ENCODE assay signal across 10 cellular contexts in the genomic region with DNA sequence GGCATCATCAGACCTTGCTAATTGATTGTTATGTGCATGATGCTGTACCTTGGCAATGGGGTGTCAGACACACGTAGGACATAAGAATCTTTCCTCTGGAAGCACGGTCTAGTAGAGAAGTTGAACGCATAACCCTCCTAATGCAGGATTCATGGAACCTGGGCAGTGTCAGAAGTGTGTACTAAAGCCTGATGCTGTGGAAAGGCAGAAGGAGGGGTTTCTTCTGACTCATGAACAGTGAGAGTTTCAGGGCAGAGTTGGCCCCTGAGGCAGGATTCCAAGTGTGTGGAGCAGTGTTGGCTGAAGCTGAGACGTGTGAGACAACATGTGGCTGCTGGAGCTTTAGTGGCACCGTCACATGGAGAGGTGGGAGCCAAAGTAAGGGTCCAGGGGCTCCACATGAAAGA. TPM values are rescaled to one million over a fixed set of nuclear protein-coding genes. Genes with fewer than 3 reads are reported as not detected.
DNase-seq lines count a peak whose midpoint lies in the region; ATAC-seq, FAIRE-seq and TF ChIP-seq lines count a peak whose summit lies in the region.
"Had no signal": no experiment of that assay in that cellular context is flagged by ENCODE, and none has a peak within 500 bp of the region (broad histone marks: within the 10 kb centered on the region; RNA-seq: fewer than 3 reads in every experiment).

No MANE protein-coding gene starts in this region.

- no peak overlapping the region for H3K27ac Mint-ChIP-seq in CD4-positive, alpha-beta memory T cell
- no peak overlapping the region for H3K27ac Mint-ChIP-seq in activated CD4-positive, alpha-beta T cell treated with anti-CD3 and anti-CD28 coated beads for 36 hours
- H3K27ac Mint-ChIP-seq: activated T-helper 2 cell treated with anti-CD3 and anti-CD28 coated beads, Interferon-gamma antibody, Interleukin-2, Interleukin-4, amounts not matched to agents 10 μg/mL and 5 μg/mL and 100 μg/mL, durations not matched to agents 14 hours and 24 hours and 36 hours had no signal

- peak overlapping the region in 1 of 11 experiments; percentile 15; a peak in 3 of 22 replicates for H3K27ac ChIP-seq in BLaER1 treated with 17β-estradiol and CSF1 and Interleukin-3, amounts not matched to agents 10 nM and 100 nM
- H3K27ac ChIP-seq in endothelial cell of umbilical vein (ENCODE audit: insufficient read depth, low read depth, low read length) = no peak overlapping the region
- no peak overlapping the region for H3K27ac ChIP-seq in CD4-positive, alpha-beta memory T cell (ENCODE audit: low read depth, low read length)

- POLR2A ChIA-PET in endothelial cell of umbilical vein (lab: Charles Lee) = no interaction called here
- POLR2A ChIA-PET in CD4-positive, alpha-beta memory T cell (lab: Charles Lee; ENCODE audit: partially characterized antibody) = no interaction called here
- POLR2A ChIA-PET in activated CD4-positive, alpha-beta T cell treated with anti-CD3 and anti-CD28 coated beads for 36 hours (lab: Charles Lee) = interaction anchor here (0.6 kb wide), 1 partner anchor 341 kb away, joined by 3 read pairs; no protein-coding TSS in a partner anchor

- peak overlapping the region in 1 of 11 experiments; percentile 16; a peak in 1 of 22 replicates for H3K9ac ChIP-seq in BLaER1 treated with 17β-estradiol and CSF1 and Interleukin-3, amounts not matched to agents 10 nM and 100 nM
- H3K9ac ChIP-seq in endothelial cell of umbilical vein (replicated peaks; ENCODE audit: extremely low read depth, insufficient read depth, low read length) = no peak overlapping the region

- H3K27me3 ChIP-seq in BLaER1 treated with 17β-estradiol and CSF1 and Interleukin-3, amounts not matched to agents 10 nM and 100 nM = no peaks in the 10 kb centered on the region
- no peaks in the 10 kb centered on the region for H3K27me3 ChIP-seq in endothelial cell of umbilical vein (ENCODE audit: control insufficient read depth in 2 of 2, insufficient read depth in 2 of 2, low read length in 2 of 2)
- H3K27me3 ChIP-seq in CD4-positive, alpha-beta memory T cell (ENCODE audit: insufficient read depth, low read length) = no peaks in the 10 kb centered on the region

- H3K36me3 Mint-ChIP-seq in CD4-positive, alpha-beta memory T cell = peaks cover 3 to 4% of the 10 kb centered on the region in 2 donors
- peaks cover 10% of the 10 kb centered on the region for H3K36me3 Mint-ChIP-seq in activated CD4-positive, alpha-beta T cell treated with anti-CD3 and anti-CD28 coated beads for 36 hours (ENCODE audit: low read depth)

- no peak overlapping the region for H2AFZ ChIP-seq in endothelial cell of umbilical vein (ENCODE audit: low read depth, low read length)

- TF ChIP-seq POLR2A in endothelial cell of umbilical vein (IDR thresholded peaks at IDR 0.05; ENCODE audit: low read depth, low read length) = no peak

- dilution Hi-C loops in endothelial cell of umbilical vein (cut with MboI; ENCODE audit: extremely low pct_ligation_motif_present, low sequenced_read_pairs) = no loop called here

- H3K27me3 Mint-ChIP-seq in CD4-positive, alpha-beta memory T cell = no peaks in the 10 kb centered on the region
- H3K27me3 Mint-ChIP-seq in activated CD4-positive, alpha-beta T cell treated with anti-CD3 and anti-CD28 coated beads for 36 hours = no peaks in the 10 kb centered on the region

- H3K4me3 Mint-ChIP-seq in CD4-positive, alpha-beta memory T cell = no peak overlapping the region
- H3K4me3 Mint-ChIP-seq in activated CD4-positive, alpha-beta T cell treated with anti-CD3 and anti-CD28 coated beads for 36 hours = no peak overlapping the region

- peaks cover 37 to 56% (median 46%) of the 10 kb centered on the region in 4 donors for H3K4me1 Mint-ChIP-seq in CD4-positive, alpha-beta memory T cell
- H3K4me1 Mint-ChIP-seq in activated CD4-positive, alpha-beta T cell treated with anti-CD3 and anti-CD28 coated beads for 36 hours = peaks cover 51% of the 10 kb centered on the region

- ATAC-seq in omental fat pad (ENCODE audit: low FRiP score) = no peak
- ATAC-seq in activated CD4-positive, alpha-beta T cell treated with anti-CD3 and anti-CD28 coated beads for 36 hours = no peak
- no peak for ATAC-seq in mucosa of descending colon

- no TSS peak for BruUV-seq in endothelial cell of umbilical vein (replicated peaks; lab: Mats Ljungman, UMichigan)

- H3K36me3 ChIP-seq in BLaER1 treated with 17β-estradiol and CSF1 and Interleukin-3, amounts not matched to agents 10 nM and 100 nM = peaks cover 0 to 31% (median 14%) of the 10 kb centered on the region in 11 experiments; a peak in 16 of 22 replicates
- H3K36me3 ChIP-seq in endothelial cell of umbilical vein (ENCODE audit: control insufficient read depth in 2 of 2, extremely low read depth in 1 of 2, insufficient read depth in 2 of 2, low read length in 2 of 2) (no peaks in the 10 kb centered on the region), mucosa of descending colon (ENCODE audit: low read depth) (no peaks in the 10 kb centered on the region)
- H3K36me3 ChIP-seq in CD4-positive, alpha-beta memory T cell (ENCODE audit: insufficient read depth, low read length) = no peaks in the 10 kb centered on the region

- H3K9me3 Mint-ChIP-seq in CD4-positive, alpha-beta memory T cell = peaks cover 0 to 2% (median 0%) of the 10 kb centered on the region in 8 donors
- peaks cover 3% of the 10 kb centered on the region for H3K9me3 Mint-ChIP-seq in activated CD4-positive, alpha-beta T cell treated with anti-CD3 and anti-CD28 coated beads for 36 hours (ENCODE audit: low read depth)

- no peak for FAIRE-seq in endothelial cell of umbilical vein (lab: Jason Lieb, UNC)

- peaks cover 63% of the 10 kb centered on the region for H3K79me2 ChIP-seq in endothelial cell of umbilical vein (ENCODE audit: control insufficient read depth, insufficient read depth, low read length)

- peaks cover 79 to 88% (median 84%) of the 10 kb centered on the region in 10 experiments for H3K4me1 ChIP-seq in BLaER1 treated with 17β-estradiol and CSF1 and Interleukin-3, amounts not matched to agents 10 nM and 100 nM
- H3K4me1 ChIP-seq in endothelial cell of umbilical vein (ENCODE audit: control insufficient read depth, extremely low read depth, insufficient read depth, low read length) (peaks cover 64% of the 10 kb centered on the region), mucosa of descending colon (ENCODE audit: low read depth) (peaks cover 31% of the 10 kb centered on the region)
- H3K4me1 ChIP-seq in CD4-positive, alpha-beta memory T cell (ENCODE audit: insufficient read depth, low read length) = peaks cover 74% of the 10 kb centered on the region

- H3K9me3 ChIP-seq in BLaER1 treated with 17β-estradiol and CSF1 and Interleukin-3, amounts not matched to agents 10 nM and 100 nM (replicated peaks in 1 of 11) = peaks cover 6 to 24% (median 17%) of the 10 kb centered on the region in 11 experiments
- H3K9me3 ChIP-seq in endothelial cell of umbilical vein (replicated peaks; ENCODE audit: control insufficient read depth, insufficient read depth, low read length) (no peaks in the 10 kb centered on the region), mucosa of descending colon (no peaks in the 10 kb centered on the region)
- H3K9me3 ChIP-seq in CD4-positive, alpha-beta memory T cell (ENCODE audit: control insufficient read depth in 1 of 2, low read length in 2 of 2) = no peaks in the 10 kb centered on the region

- CTCF ChIA-PET in endothelial cell of umbilical vein (lab: Charles Lee) = interaction anchor here (1.1 to 5.0 kb wide), 4 partner anchors 14 to 51 kb away, joined by 3 to 64 read pairs (median 6); no protein-coding TSS in a partner anchor
- CTCF ChIA-PET in CD4-positive, alpha-beta memory T cell (lab: Charles Lee; ENCODE audit: partially characterized antibody) = interaction anchor here (1.2 kb wide), 1 partner anchor 52 kb away, joined by 4 read pairs; no protein-coding TSS in a partner anchor
- CTCF ChIA-PET in activated CD4-positive, alpha-beta T cell treated with anti-CD3 and anti-CD28 coated beads for 36 hours (lab: Charles Lee) = no interaction called here

- intact Hi-C loops in endothelial cell of umbilical vein (cut with micrococcal nuclease) = loop anchor here (10.0 kb wide), 1 partner anchor 803 kb away; no protein-coding TSS in a partner anchor
- intact Hi-C loops in CD4-positive, alpha-beta memory T cell (cut with micrococcal nuclease) = loop anchor here (10.0 kb wide), 1 partner anchor 587 kb away; a partner anchor contains a TSS
- intact Hi-C loops in activated CD4-positive, alpha-beta T cell treated with anti-CD3 and anti-CD28 coated beads for 36 hours (cut with DNase I, micrococcal nuclease) = no loop called here
- intact Hi-C loops in mucosa of descending colon (cut with DNase I, micrococcal nuclease) = no loop called here

- TF ChIP-seq CTCF in endothelial cell of umbilical vein (IDR thresholded peaks at IDR 0.05; ENCODE audit: extremely low read depth in 1 of 2, insufficient read depth in 1 of 2, low read depth in 1 of 2, low read length in 2 of 2) (no peak), omental fat pad (IDR thresholded peaks at IDR 0.05) (no peak), mucosa of descending colon (IDR thresholded peaks at IDR 0.05) (no peak)

- DNase-seq in NCI-H446 treated with DMSO at 0.1 percent for 48 hours (lab: John Stamatoyannopoulos, UW) = peak; percentile 11
- peak; percentile 41 for DNase-seq in endothelial cell of umbilical vein (ENCODE audit: low read depth, low spot score)
- peak; percentile 40 for DNase-seq in omental fat pad (ENCODE audit: low spot score)
- no peak for DNase-seq in CD4-positive, alpha-beta memory T cell
- no peak for DNase-seq in activated CD4-positive, alpha-beta T cell treated with anti-CD3 and anti-CD28 coated beads for 36 hours
- DNase-seq in RPMI8226 = no peak
- no peak for DNase-seq in mucosa of descending colon
- DNase-seq: KG1 had no signal

- H3K9me1 ChIP-seq in endothelial cell of umbilical vein (replicated peaks; ENCODE audit: control insufficient read depth, extremely low read depth, insufficient read depth, low read length) = no peaks in the 10 kb centered on the region

- peak overlapping the region in 1 of 10 experiments; percentile 85; a peak in 1 of 20 replicates for H3K4me3 ChIP-seq in BLaER1 treated with 17β-estradiol and CSF1 and Interleukin-3, amounts not matched to agents 10 nM and 100 nM
- H3K4me3 ChIP-seq in endothelial cell of umbilical vein (replicated peaks in 1 of 3; ENCODE audit: insufficient read depth in 1 of 3, low read depth in 1 of 3, low read length in 3 of 3) = no peak overlapping the region
- H3K4me3 ChIP-seq in CD4-positive, alpha-beta memory T cell (ENCODE audit: low read length in 2 of 2) = no peak overlapping the region
- H3K4me3 ChIP-seq in mucosa of descending colon = no peak overlapping the region

- H4K20me1 ChIP-seq in BLaER1 treated with 17β-estradiol and CSF1 and Interleukin-3, amounts not matched to agents 10 nM and 100 nM = peaks cover 7 to 64% (median 50%) of the 10 kb centered on the region in 11 experiments; a peak in 19 of 22 replicates
- no peaks in the 10 kb centered on the region for H4K20me1 ChIP-seq in endothelial cell of umbilical vein (replicated peaks; ENCODE audit: control insufficient read depth, extremely low read depth, insufficient read depth, low read length)

- H3K4me2 ChIP-seq in BLaER1 treated with 17β-estradiol and CSF1 and Interleukin-3, amounts not matched to agents 10 nM and 100 nM = peak overlapping the region; percentile 86 to 96 (median 90); a peak in 21 of 22 replicates
- peak overlapping the region; percentile 51 for H3K4me2 ChIP-seq in endothelial cell of umbilical vein (ENCODE audit: insufficient read depth, low read length)

RNA-seq across cellular contexts. Expression of a gene that starts 3.5 kb away (rescaled TPM):
- total RNA-seq in endothelial cell of umbilical vein = 17.7 and 20.9 TPM in 2 replicates
- polyA plus RNA-seq in endothelial cell of umbilical vein = 8.5 and 9.5 TPM in 2 replicates
- polyA plus RNA-seq in endothelial cell of umbilical vein (2011; cell fraction: cytosol; rRNA removed) = 9.9 and 10.2 TPM in 2 replicates
- 7.5 and 8.2 TPM in 2 replicates for polyA plus RNA-seq in endothelial cell of umbilical vein (2011; cell fraction: nucleus; rRNA removed)
- polyA plus RNA-seq in endothelial cell of umbilical vein (2012) = 20.3 and 29.8 TPM in 2 replicates
- polyA minus RNA-seq in endothelial cell of umbilical vein = 33.2 and 34.9 TPM in 2 replicates
- polyA minus RNA-seq in endothelial cell of umbilical vein (2011; cell fraction: cytosol; rRNA and poly(A)+ RNA removed) = 16.7 TPM
- polyA minus RNA-seq in endothelial cell of umbilical vein (2011; cell fraction: nucleus; rRNA and poly(A)+ RNA removed) = 13.0 and 18.7 TPM in 2 replicates
- total RNA-seq in omental fat pad = 10 to 100 TPM; 16.7 to 77.6 (median 30.4) TPM
- total RNA-seq in CD4-positive, alpha-beta memory T cell = 1 to 10 TPM; 7.6 to 8.3 TPM
- 1 to 10 TPM; 9.1 to 9.5 TPM for polyA plus RNA-seq in CD4-positive, alpha-beta memory T cell
- total RNA-seq in activated CD4-positive, alpha-beta T cell treated with anti-CD3 and anti-CD28 coated beads for 36 hours = 10 to 100 TPM in 1 of 2 experiments, 1 to 10 TPM in 1; 9.8 to 10.7 TPM
- total RNA-seq in mucosa of descending colon = 10 to 100 TPM in 1 of 3 donors, 1 to 10 TPM in 2; 7.5 to 19.2 (median 9.0) TPM

Comparison
In these comparisons a context has a peak if more than half of its experiments do, and no peak if none do; other contexts are left out.
1. DNase-seq: peak in NCI-H446 treated with DMSO at 0.1 percent for 48 hours (single experiment), endothelial cell of umbilical vein (single experiment) and omental fat pad (single experiment); none in CD4-positive, alpha-beta memory T cell (0 of 5), activated CD4-positive, alpha-beta T cell treated with anti-CD3 and anti-CD28 coated beads for 36 hours (single experiment), RPMI8226 (single experiment) and mucosa of descending colon (0 of 3).
2. intact Hi-C loops: an anchor here in endothelial cell of umbilical vein (10.0 kb wide) and CD4-positive, alpha-beta memory T cell (10.0 kb wide); none called in activated CD4-positive, alpha-beta T cell treated with anti-CD3 and anti-CD28 coated beads for 36 hours and mucosa of descending colon.